Comparison of ENCODE assay signal across 8 cellular contexts in the genomic region with DNA sequence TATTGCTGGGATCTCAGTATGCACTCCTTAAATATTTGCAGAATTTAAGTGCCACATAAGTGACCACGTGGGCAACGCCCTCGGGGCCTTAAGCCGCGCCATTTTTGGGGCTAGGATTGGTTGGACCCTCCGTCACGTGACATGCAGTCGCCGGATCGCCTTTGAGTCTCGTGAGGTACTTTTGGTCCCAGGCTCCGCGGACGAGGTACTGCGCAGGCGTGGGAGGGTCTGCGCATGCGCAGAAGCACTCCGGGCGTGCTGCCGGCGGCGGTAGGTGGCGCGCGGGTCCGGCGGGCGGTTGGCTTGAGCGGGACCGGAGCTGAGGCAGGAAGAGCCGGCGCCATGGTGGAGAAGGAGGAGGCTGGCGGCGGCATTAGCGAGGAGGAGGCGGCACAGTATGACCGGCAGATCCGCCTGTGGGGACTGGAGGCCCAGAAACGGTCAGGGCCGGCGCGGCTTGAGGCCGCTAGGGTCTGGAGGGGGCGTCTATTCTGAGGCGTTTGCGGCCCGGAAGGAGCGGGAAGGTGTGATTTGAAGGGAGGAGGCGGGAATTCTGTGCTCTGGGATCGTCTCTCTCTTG. TPM values are rescaled to one million over a fixed set of nuclear protein-coding genes. Genes with fewer than 3 reads are reported as not detected.
A peak's percentile ranks its signal among the peaks of the same experiment; 100 is the strongest.
DNase-seq lines count a peak whose midpoint lies in the region; ATAC-seq and TF ChIP-seq lines count a peak whose summit lies in the region.

TSS of gene SAE1 (plus strand) at position 247 of the 580 bp plus-strand sequence. CDS start at position 343, 96 bp downstream.

- peaks cover 43% of the 10 kb centered on the region for H3K4me1 Mint-ChIP-seq in activated T-helper 2 cell treated with anti-CD3 and anti-CD28 coated beads, Interferon-gamma antibody, Interleukin-2, Interleukin-4, amounts not matched to agents 10 μg/mL and 5 μg/mL and 100 μg/mL, durations not matched to agents 14 hours and 24 hours and 36 hours (ENCODE audit: low read depth)
- peaks cover 35 to 51% of the 10 kb centered on the region in 2 donors for H3K4me1 Mint-ChIP-seq in natural killer cell

- DNase-seq in EH (ENCODE audit: low read depth), result peak; percentile 99
- DNase-seq in GOT3 (lab: John Stamatoyannopoulos, UW), result peak; percentile 95
- DNase-seq in LNCaP clone FGC (ENCODE audit: low read depth), result peak; percentile 94
- peak; percentile 99 for DNase-seq in RWPE1 (ENCODE audit: low spot score)
- DNase-seq in activated T-helper 2 cell treated with anti-CD3 and anti-CD28 coated beads, Interferon-gamma antibody, Interleukin-2, Interleukin-4, amounts not matched to agents 10 μg/mL and 5 μg/mL and 100 μg/mL, durations not matched to agents 14 hours and 24 hours and 36 hours (ENCODE audit: low spot score), result peak; percentile 94
- DNase-seq in fibroblast of peridontal ligament (ENCODE audit: extremely low read depth), result peak; percentile 99
- DNase-seq in natural killer cell, result peak; percentile 87
- DNase-seq in stimulated activated naive CD4-positive, alpha-beta T cell treated with Interleukin-2 at 50 U/mL for 16 hours (lab: John Stamatoyannopoulos, UW), result peak; percentile 94

- peaks cover 50% of the 10 kb centered on the region for H3K36me3 Mint-ChIP-seq in activated T-helper 2 cell treated with anti-CD3 and anti-CD28 coated beads, Interferon-gamma antibody, Interleukin-2, Interleukin-4, amounts not matched to agents 10 μg/mL and 5 μg/mL and 100 μg/mL, durations not matched to agents 14 hours and 24 hours and 36 hours (ENCODE audit: low read depth)
- H3K36me3 Mint-ChIP-seq in natural killer cell, result peaks cover 8% of the 10 kb centered on the region

- TF ChIP-seq CTCF in LNCaP clone FGC (IDR thresholded peaks at IDR 0.05; ENCODE audit: control insufficient read depth, extremely low read depth, insufficient read depth) (peak; percentile 45), RWPE1 (conservative IDR thresholded peaks at IDR 0.05; ENCODE audit: low read depth) (peak; percentile 66), natural killer cell (IDR thresholded peaks at IDR 0.05) (peak; percentile 46)

- H3K27me3 Mint-ChIP-seq in activated T-helper 2 cell treated with anti-CD3 and anti-CD28 coated beads, Interferon-gamma antibody, Interleukin-2, Interleukin-4, amounts not matched to agents 10 μg/mL and 5 μg/mL and 100 μg/mL, durations not matched to agents 14 hours and 24 hours and 36 hours (ENCODE audit: low read depth), result no peaks in the 10 kb centered on the region
- H3K27me3 Mint-ChIP-seq in natural killer cell (ENCODE audit: low read depth in 2 of 2), result no peaks in the 10 kb centered on the region

- peak within 1 kb of the TSS; percentile 100 for H3K4me3 Mint-ChIP-seq in activated T-helper 2 cell treated with anti-CD3 and anti-CD28 coated beads, Interferon-gamma antibody, Interleukin-2, Interleukin-4, amounts not matched to agents 10 μg/mL and 5 μg/mL and 100 μg/mL, durations not matched to agents 14 hours and 24 hours and 36 hours (ENCODE audit: low read depth)
- H3K4me3 Mint-ChIP-seq in natural killer cell, result peak within 1 kb of the TSS; percentile 98

- POLR2A ChIA-PET in RWPE1 (lab: Yijun Ruan, JAX; ENCODE audit: low non-redundant PET), result interaction anchor here (0.7 kb wide), 1 partner anchor 113 kb away, joined by 3 read pairs; no protein-coding TSS in a partner anchor

- peak; percentile 89 to 94 (median 91) for ATAC-seq in natural killer cell

- H3K4me3 ChIP-seq in LNCaP clone FGC (ENCODE audit: low read depth, low read length), result peak within 1 kb of the TSS; percentile 83

- CTCF ChIA-PET in RWPE1 (lab: Yijun Ruan, JAX), result interaction anchor here (1.1 to 2.0 kb wide), 3 partner anchors 94 to 118 kb away, joined by 3 to 13 read pairs (median 4); no protein-coding TSS in a partner anchor

- H3K27ac Mint-ChIP-seq in activated T-helper 2 cell treated with anti-CD3 and anti-CD28 coated beads, Interferon-gamma antibody, Interleukin-2, Interleukin-4, amounts not matched to agents 10 μg/mL and 5 μg/mL and 100 μg/mL, durations not matched to agents 14 hours and 24 hours and 36 hours, result peak within 1 kb of the TSS; percentile 97
- H3K27ac Mint-ChIP-seq in natural killer cell, result peak within 1 kb of the TSS; percentile 92 to 99

- peak within 1 kb of the TSS; percentile 88 for H3K27ac ChIP-seq in RWPE1

- H3K9me3 Mint-ChIP-seq in activated T-helper 2 cell treated with anti-CD3 and anti-CD28 coated beads, Interferon-gamma antibody, Interleukin-2, Interleukin-4, amounts not matched to agents 10 μg/mL and 5 μg/mL and 100 μg/mL, durations not matched to agents 14 hours and 24 hours and 36 hours, result peaks cover 7% of the 10 kb centered on the region
- no peaks in the 10 kb centered on the region for H3K9me3 Mint-ChIP-seq in natural killer cell

- intact Hi-C loops in activated T-helper 2 cell treated with anti-CD3 and anti-CD28 coated beads, Interferon-gamma antibody, Interleukin-2, Interleukin-4, amounts not matched to agents 10 μg/mL and 5 μg/mL and 100 μg/mL, durations not matched to agents 14 hours and 24 hours and 36 hours (cut with micrococcal nuclease), result loop anchor here (1.0 kb wide), 1 partner anchor 17 kb away; the partner anchor contains the start of gene ZC3H4
- intact Hi-C loops in natural killer cell (cut with micrococcal nuclease), result loop anchor here (2.0 kb wide), 1 partner anchor 18 kb away; the partner anchor contains the start of gene ZC3H4

RNA-seq across cellular contexts. Expression of gene SAE1, which starts in this region (rescaled TPM):
- total RNA-seq in activated T-helper 2 cell treated with anti-CD3 and anti-CD28 coated beads, Interferon-gamma antibody, Interleukin-2, Interleukin-4, amounts not matched to agents 10 μg/mL and 5 μg/mL and 100 μg/mL, durations not matched to agents 14 hours and 24 hours and 36 hours, result 151 and 154 TPM in 2 replicates
- total RNA-seq in natural killer cell, result 10 to 100 TPM; 42.5 to 49.3 (median 46.0) TPM

Comparison
In these comparisons a context has a peak if more than half of its experiments do, and no peak if none do; other contexts are left out.
1. Peak in every context shown above with its lines: DNase-seq, ATAC-seq, H3K4me3 ChIP-seq and H3K27ac ChIP-seq.